ENCODE assay signal across 8 cellular contexts in genomic region chr10:33134011-33134751, GRCh38.
A peak's percentile ranks its signal among the peaks of the same experiment; 100 is the strongest.
DNase-seq lines count a peak whose midpoint lies in the region; ATAC-seq and TF ChIP-seq lines count a peak whose summit lies in the region.

No MANE protein-coding gene starts in this region.

- TF ChIP-seq RAD21 in Ishikawa (IDR thresholded peaks at IDR 0.05; ENCODE audit: low read depth) = no peak

- no peak for TF ChIP-seq CTCF in fibroblast of pulmonary artery (IDR thresholded peaks at IDR 0.05; ENCODE audit: low read length, missing control alignments)

- TF ChIP-seq POLR2A in erythroblast (IDR thresholded peaks at IDR 0.05; ENCODE audit: low read length) = no peak

- no peak for ATAC-seq in HG02970 (IDR thresholded peaks at IDR 0.05; ENCODE audit: low FRiP score, unreplicated experiment)

- peak; percentile 92 for TF ChIP-seq EP300 in Ishikawa (IDR thresholded peaks at IDR 0.05; ENCODE audit: borderline replicate concordance)

- peak; percentile 4 for DNase-seq in NCI-H510A treated with DMSO at 0.1 percent for 48 hours (lab: John Stamatoyannopoulos, UW)
- no peak for DNase-seq in NCI-H510A (lab: John Stamatoyannopoulos, UW)
- peak; percentile 79 for DNase-seq in activated CD8-positive, alpha-beta memory T cell treated with anti-CD3 and anti-CD28 coated beads, Interleukin-2, amount 50 U/mL, for 48 hours
- peak; percentile 79 for DNase-seq in fibroblast of pulmonary artery (ENCODE audit: low read depth)
- peak; percentile 87 for DNase-seq in stimulated activated CD4-positive, alpha-beta T cell treated with anti-CD3 and anti-CD28 coated beads, Interleukin-15, amount 100 ng/mL, for 24 hours
- DNase-seq in erythroblast (lab: John Stamatoyannopoulos, UW) = no peak

- H3K4me3 ChIP-seq in fibroblast of pulmonary artery (replicated peaks; ENCODE audit: low read depth, low read length) = no peak overlapping the region

TF ChIP-seq in Ishikawa, 13 proteins besides CTCF, POLR2A, EP300 and RAD21:
- TF ChIP-seq REST (IDR thresholded peaks at IDR 0.05; ENCODE audit: low read depth) = no peak
- TF ChIP-seq TCF12 (IDR thresholded peaks at IDR 0.05; ENCODE audit: low read depth) = peak; percentile 91
- TF ChIP-seq TAF1 (IDR thresholded peaks at IDR 0.05; ENCODE audit: low read depth) = peak; percentile 28; the same call in 1 of the 2 replicates
- TF ChIP-seq NFIC (IDR thresholded peaks at IDR 0.05) = peak; percentile 67
- TF ChIP-seq TEAD4 (IDR thresholded peaks at IDR 0.05) = peak; percentile 92
- TF ChIP-seq USF1 (IDR thresholded peaks at IDR 0.05) = peak; percentile 84
- TF ChIP-seq MAX (IDR thresholded peaks at IDR 0.05) = peak; percentile 92
- TF ChIP-seq ZBTB7A (IDR thresholded peaks at IDR 0.05; ENCODE audit: low read depth) = no peak
- no peak for TF ChIP-seq EGR1 (IDR thresholded peaks at IDR 0.05)
- TF ChIP-seq CEBPB (IDR thresholded peaks at IDR 0.05) = peak; percentile 66
- no peak for TF ChIP-seq YY1 (IDR thresholded peaks at IDR 0.05; ENCODE audit: low read depth)
- TF ChIP-seq CREB1 (IDR thresholded peaks at IDR 0.05; ENCODE audit: low read depth) = no peak
- TF ChIP-seq FOXM1 (IDR thresholded peaks at IDR 0.05; ENCODE audit: borderline replicate concordance, low read depth) = peak; percentile 52; the same call in 1 of the 2 replicates

Comparison
In these comparisons a context has a peak if more than half of its experiments do, and no peak if none do; other contexts are left out.
1. DNase-seq: peak in NCI-H510A treated with DMSO at 0.1 percent for 48 hours (single experiment), activated CD8-positive, alpha-beta memory T cell treated with anti-CD3 and anti-CD28 coated beads, Interleukin-2, amount 50 U/mL, for 48 hours (single experiment), fibroblast of pulmonary artery (single experiment) and stimulated activated CD4-positive, alpha-beta T cell treated with anti-CD3 and anti-CD28 coated beads, Interleukin-15, amount 100 ng/mL, for 24 hours (single experiment); none in NCI-H510A (single experiment) and erythroblast (0 of 2).